In genomic region chr6:10330515-10330914, GRCh38 we compare ENCODE assay signal across 8 cellular contexts.
"Had no signal": no experiment of that assay in that cellular context is flagged by ENCODE, and none has a peak within 500 bp of the region (broad histone marks: within the 10 kb centered on the region; RNA-seq: fewer than 3 reads in every experiment).

No MANE protein-coding gene starts in this region.

- H2AFZ ChIP-seq: GM23248 had no signal

- FAIRE-seq: HTR-8/SVneo had no signal

- DNase-seq: GM23248, GOT3, H7, HCEC 1CT, IMR-90, KBM-7 had no signal

- H3K4me2 ChIP-seq: KMS-11 had no signal

- H3K4me3 ChIP-seq: GM23248 had no signal

- H3K9ac ChIP-seq: GM23248, KMS-11 had no signal

- H3K27ac ChIP-seq: GM23248, KMS-11 had no signal
